17 cellular contexts compared by ENCODE assay signal in genomic region chr4:165738571-165738970, GRCh38.
DNase-seq lines count a peak whose midpoint lies in the region; ATAC-seq lines count a peak whose summit lies in the region.
"Had no signal": no experiment of that assay in that cellular context is flagged by ENCODE, and none has a peak within 500 bp of the region (broad histone marks: within the 10 kb centered on the region; RNA-seq: fewer than 3 reads in every experiment).

No MANE protein-coding gene starts in this region.

- H3K27me3 Mint-ChIP-seq in natural killer cell treated with Interleukin-12 subunit alpha and Interleukin-12 subunit beta and Interleukin-15 and Interleukin-18, amount 100 ng/mL, for 72 hours = no peaks in the 10 kb centered on the region
- no peaks in the 10 kb centered on the region for H3K27me3 Mint-ChIP-seq in stimulated activated naive B cell treated with anti-CD40 and anti-IgM and Interleukin-4, amounts not matched to agents 10 μg/mL and 1 μg/mL and 100 μg/mL, for 72 hours
- H3K27me3 Mint-ChIP-seq: dendritic cell treated with granulocyte-macrophage colony-stimulating factor and Interleukin-4, amounts not matched to agents 40 ng/mL and 50 ng/mL, for 4 days; stimulated activated memory B cell treated with anti-CD40 and anti-IgM and Interleukin-4, amounts not matched to agents 10 μg/mL and 1 μg/mL and 100 μg/mL, for 72 hours had no signal

- DNase-seq in neuronal stem cell (ENCODE audit: low spot score) = no peak
- no peak for DNase-seq in natural killer cell treated with Interleukin-12 subunit alpha and Interleukin-12 subunit beta and Interleukin-15 and Interleukin-18, amount 100 ng/mL, for 72 hours (ENCODE audit: low spot score)
- no peak for DNase-seq in ecto neural progenitor cell (ENCODE audit: low spot score)
- DNase-seq in stimulated activated naive B cell treated with anti-CD40 and anti-IgM and Interleukin-4, amounts not matched to agents 10 μg/mL and 1 μg/mL and 100 μg/mL, for 72 hours = no peak
- no peak for DNase-seq in medulla oblongata (ENCODE audit: extremely low spot score)
- DNase-seq: activated CD8-positive, alpha-beta T cell treated with anti-CD3 and anti-CD28 coated beads, Interleukin-2, amount 10 ng/mL, durations not matched to agents 7 days and 5 days; activated effector memory CD4-positive, alpha-beta T cell treated with Interleukin-2 at 50 U/mL for 16 hours; DND-41; lower lobe of right lung had no signal

- WGBS in neuronal stem cell (ENCODE audit: extremely low coverage in 2 of 2, insufficient read length in 2 of 2, insufficient replicate concordance in 1 of 2), 2 donors = no CpG with 5 or more reads among the region's 1 CpG

- H3K4me1 Mint-ChIP-seq in natural killer cell treated with Interleukin-12 subunit alpha and Interleukin-12 subunit beta and Interleukin-15 and Interleukin-18, amount 100 ng/mL, for 72 hours (ENCODE audit: low read depth in 2 of 2) = no peaks in the 10 kb centered on the region
- no peaks in the 10 kb centered on the region for H3K4me1 Mint-ChIP-seq in stimulated activated naive B cell treated with anti-CD40 and anti-IgM and Interleukin-4, amounts not matched to agents 10 μg/mL and 1 μg/mL and 100 μg/mL, for 72 hours
- H3K4me1 Mint-ChIP-seq: stimulated activated memory B cell treated with anti-CD40 and anti-IgM and Interleukin-4, amounts not matched to agents 10 μg/mL and 1 μg/mL and 100 μg/mL, for 72 hours had no signal

- H3K27me3 ChIP-seq in neuronal stem cell (ENCODE audit: control insufficient read depth in 3 of 3, insufficient read depth in 3 of 3, low read depth in 1 of 3, low read length in 3 of 3) = no peaks in the 10 kb centered on the region
- H3K27me3 ChIP-seq: ascending aorta, BLaER1, vagina had no signal

- H3K36me3 ChIP-seq in neuronal stem cell (replicated peaks in 1 of 2; ENCODE audit: control insufficient read depth in 2 of 2, insufficient read depth in 2 of 2, low read length in 2 of 2) = peaks cover 0 to 2% of the 10 kb centered on the region in 2 donors
- H3K36me3 ChIP-seq: ascending aorta, BLaER1, lower lobe of right lung, vagina had no signal

- H3K27ac ChIP-seq in neuronal stem cell (replicated peaks; ENCODE audit: low read length) = no peak overlapping the region
- H3K27ac ChIP-seq: ascending aorta, BLaER1, lower lobe of right lung, vagina had no signal

- H3K9me3 Mint-ChIP-seq in natural killer cell treated with Interleukin-12 subunit alpha and Interleukin-12 subunit beta and Interleukin-15 and Interleukin-18, amount 100 ng/mL, for 72 hours = peaks cover 14% of the 10 kb centered on the region
- H3K9me3 Mint-ChIP-seq in stimulated activated naive B cell treated with anti-CD40 and anti-IgM and Interleukin-4, amounts not matched to agents 10 μg/mL and 1 μg/mL and 100 μg/mL, for 72 hours = peaks cover 5 to 6% of the 10 kb centered on the region in 2 donors

- no peak overlapping the region for H2AK5ac ChIP-seq in neuronal stem cell (ENCODE audit: low read depth, low read length)

- no peak overlapping the region for H3K27ac Mint-ChIP-seq in natural killer cell treated with Interleukin-12 subunit alpha and Interleukin-12 subunit beta and Interleukin-15 and Interleukin-18, amount 100 ng/mL, for 72 hours
- H3K27ac Mint-ChIP-seq in stimulated activated naive B cell treated with anti-CD40 and anti-IgM and Interleukin-4, amounts not matched to agents 10 μg/mL and 1 μg/mL and 100 μg/mL, for 72 hours = no peak overlapping the region
- H3K27ac Mint-ChIP-seq: activated CD8-positive, alpha-beta T cell treated with anti-CD3 and anti-CD28 coated beads, Interleukin-2, amount 10 ng/mL, durations not matched to agents 7 days and 5 days; dendritic cell treated with granulocyte-macrophage colony-stimulating factor and Interleukin-4, amounts not matched to agents 40 ng/mL and 50 ng/mL, for 4 days; stimulated activated memory B cell treated with anti-CD40 and anti-IgM and Interleukin-4, amounts not matched to agents 10 μg/mL and 1 μg/mL and 100 μg/mL, for 72 hours had no signal

- H2BK12ac ChIP-seq in neuronal stem cell (ENCODE audit: low read length) = no peak overlapping the region

- no peaks in the 10 kb centered on the region for H3K79me1 ChIP-seq in neuronal stem cell (ENCODE audit: low read depth, low read length)

- no peak overlapping the region for H3K18ac ChIP-seq in neuronal stem cell (ENCODE audit: low read length)

- no peak overlapping the region for H3K4me3 Mint-ChIP-seq in natural killer cell treated with Interleukin-12 subunit alpha and Interleukin-12 subunit beta and Interleukin-15 and Interleukin-18, amount 100 ng/mL, for 72 hours
- H3K4me3 Mint-ChIP-seq in stimulated activated naive B cell treated with anti-CD40 and anti-IgM and Interleukin-4, amounts not matched to agents 10 μg/mL and 1 μg/mL and 100 μg/mL, for 72 hours = no peak overlapping the region
- H3K4me3 Mint-ChIP-seq: activated CD8-positive, alpha-beta T cell treated with anti-CD3 and anti-CD28 coated beads, Interleukin-2, amount 10 ng/mL, durations not matched to agents 7 days and 5 days; dendritic cell treated with granulocyte-macrophage colony-stimulating factor and Interleukin-4, amounts not matched to agents 40 ng/mL and 50 ng/mL, for 4 days; stimulated activated memory B cell treated with anti-CD40 and anti-IgM and Interleukin-4, amounts not matched to agents 10 μg/mL and 1 μg/mL and 100 μg/mL, for 72 hours had no signal

- H2AFZ ChIP-seq in neuronal stem cell (ENCODE audit: low read length) = peak overlapping the region; percentile 11

- no peak overlapping the region for H3K4ac ChIP-seq in neuronal stem cell (ENCODE audit: low read length)

- H2BK15ac ChIP-seq in neuronal stem cell (ENCODE audit: low read length) = no peak overlapping the region

- no peak overlapping the region for H2BK5ac ChIP-seq in neuronal stem cell (ENCODE audit: low read length)

- no peaks in the 10 kb centered on the region for H3K4me1 ChIP-seq in neuronal stem cell (ENCODE audit: control insufficient read depth in 2 of 2, insufficient read depth in 1 of 2, low read depth in 1 of 2, low read length in 2 of 2)
- H3K4me1 ChIP-seq: ascending aorta, BLaER1, lower lobe of right lung, vagina had no signal

- no peak overlapping the region for H4K8ac ChIP-seq in neuronal stem cell (ENCODE audit: low read depth, low read length)

- ATAC-seq in GM19043 (IDR thresholded peaks at IDR 0.05; ENCODE audit: low read depth, unreplicated experiment) (peak; percentile 49), HG02938 (IDR thresholded peaks at IDR 0.05; ENCODE audit: unreplicated experiment) (peak; percentile 95), HG03565 (IDR thresholded peaks at IDR 0.05; ENCODE audit: unreplicated experiment) (peak; percentile 65)
- ATAC-seq in natural killer cell treated with Interleukin-12 subunit alpha and Interleukin-12 subunit beta and Interleukin-15 and Interleukin-18, amount 100 ng/mL, for 72 hours = no peak
- ATAC-seq in stimulated activated naive B cell treated with anti-CD40 and anti-IgM and Interleukin-4, amounts not matched to agents 10 μg/mL and 1 μg/mL and 100 μg/mL, for 72 hours (replicated peaks) = no peak
- ATAC-seq: activated CD8-positive, alpha-beta T cell treated with anti-CD3 and anti-CD28 coated beads, Interleukin-2, amount 10 ng/mL, durations not matched to agents 7 days and 5 days; lower lobe of right lung had no signal

- peaks cover 1 to 4% of the 10 kb centered on the region in 2 donors for H3K9me3 ChIP-seq in neuronal stem cell (replicated peaks in 1 of 2; ENCODE audit: control insufficient read depth in 2 of 2, insufficient read depth in 1 of 2, low read depth in 1 of 2, low read length in 2 of 2)
- H3K9me3 ChIP-seq: ascending aorta, BLaER1, lower lobe of right lung, vagina had no signal

- no peak overlapping the region for H3K9ac ChIP-seq in neuronal stem cell (ENCODE audit: low read depth, low read length, poor library complexity)
- H3K9ac ChIP-seq: BLaER1 had no signal

- no peak overlapping the region for H4K91ac ChIP-seq in neuronal stem cell (ENCODE audit: low read depth, low read length, poor library complexity)

- no peak overlapping the region for H3K23ac ChIP-seq in neuronal stem cell (ENCODE audit: low read depth, low read length, poor library complexity)

- no peak overlapping the region for H3K4me3 ChIP-seq in neuronal stem cell (ENCODE audit: low read length in 2 of 2)
- H3K4me3 ChIP-seq: ascending aorta, BLaER1, lower lobe of right lung, vagina had no signal

- no peak overlapping the region for H3K4me2 ChIP-seq in neuronal stem cell (ENCODE audit: insufficient read depth, low read length, poor library complexity, severe bottlenecking)
- H3K4me2 ChIP-seq: BLaER1 had no signal

- no peak overlapping the region for H2BK120ac ChIP-seq in neuronal stem cell (ENCODE audit: low read depth, low read length)

- no peaks in the 10 kb centered on the region for H3K36me3 Mint-ChIP-seq in natural killer cell treated with Interleukin-12 subunit alpha and Interleukin-12 subunit beta and Interleukin-15 and Interleukin-18, amount 100 ng/mL, for 72 hours
- no peaks in the 10 kb centered on the region for H3K36me3 Mint-ChIP-seq in stimulated activated naive B cell treated with anti-CD40 and anti-IgM and Interleukin-4, amounts not matched to agents 10 μg/mL and 1 μg/mL and 100 μg/mL, for 72 hours
- H3K36me3 Mint-ChIP-seq: stimulated activated memory B cell treated with anti-CD40 and anti-IgM and Interleukin-4, amounts not matched to agents 10 μg/mL and 1 μg/mL and 100 μg/mL, for 72 hours had no signal

- no peak overlapping the region for H3K14ac ChIP-seq in neuronal stem cell (ENCODE audit: low read length)

Comparison
In these comparisons a context has a peak if more than half of its experiments do, and no peak if none do; other contexts are left out.
1. ATAC-seq: peak in GM19043 (single experiment), HG02938 (single experiment) and HG03565 (single experiment); none in natural killer cell treated with Interleukin-12 subunit alpha and Interleukin-12 subunit beta and Interleukin-15 and Interleukin-18, amount 100 ng/mL, for 72 hours (0 of 2) and stimulated activated naive B cell treated with anti-CD40 and anti-IgM and Interleukin-4, amounts not matched to agents 10 μg/mL and 1 μg/mL and 100 μg/mL, for 72 hours (0 of 2).